8 cellular contexts compared by ENCODE assay signal in genomic region chr20:12970372-12970821, GRCh38. TPM values are rescaled to one million over a fixed set of nuclear protein-coding genes. Genes with fewer than 3 reads are reported as not detected.
DNase-seq lines count a peak whose midpoint lies in the region; ATAC-seq, FAIRE-seq and TF ChIP-seq lines count a peak whose summit lies in the region.

No MANE protein-coding gene starts in this region.

- no peak overlapping the region for H3K4me3 ChIP-seq in endothelial cell of umbilical vein (replicated peaks in 1 of 3; ENCODE audit: insufficient read depth in 1 of 3, low read depth in 1 of 3, low read length in 3 of 3)
- no peak overlapping the region for H3K4me3 ChIP-seq in H7 (ENCODE audit: insufficient read depth, low read depth, low read length)

- H3K36me3 ChIP-seq in endothelial cell of umbilical vein (ENCODE audit: control insufficient read depth in 2 of 2, extremely low read depth in 1 of 2, insufficient read depth in 2 of 2, low read length in 2 of 2), result no peaks in the 10 kb centered on the region
- no peaks in the 10 kb centered on the region for H3K36me3 ChIP-seq in H7 (replicated peaks; ENCODE audit: control insufficient read depth, insufficient read depth, low read length)

- CTCF ChIA-PET in endothelial cell of umbilical vein (lab: Charles Lee), result interaction anchor here (0.6 to 11.3 kb wide), 21 partner anchors 8 to 1083 kb away, joined by 3 to 299 read pairs (median 4); no protein-coding TSS in a partner anchor

- BruUV-seq in endothelial cell of umbilical vein (replicated peaks; lab: Mats Ljungman, UMichigan), result no TSS peak

- no peaks in the 10 kb centered on the region for H3K4me1 ChIP-seq in endothelial cell of umbilical vein (ENCODE audit: control insufficient read depth, extremely low read depth, insufficient read depth, low read length)

- H3K9me1 ChIP-seq in endothelial cell of umbilical vein (replicated peaks; ENCODE audit: control insufficient read depth, extremely low read depth, insufficient read depth, low read length), result no peaks in the 10 kb centered on the region

- intact Hi-C loops in endothelial cell of umbilical vein (cut with micrococcal nuclease), result loop anchor here (1.0 to 2.0 kb wide), 2 partner anchors 136 to 332 kb away; no protein-coding TSS in a partner anchor

- peaks cover 4% of the 10 kb centered on the region for H3K36me3 Mint-ChIP-seq in neural crest cell (ENCODE audit: low read depth)

- no peak overlapping the region for H3K4me2 ChIP-seq in endothelial cell of umbilical vein (ENCODE audit: insufficient read depth, low read length)

- H3K9me3 Mint-ChIP-seq in neural crest cell, result peaks cover 4% of the 10 kb centered on the region

- dilution Hi-C loops in endothelial cell of umbilical vein (cut with MboI; ENCODE audit: extremely low pct_ligation_motif_present, low sequenced_read_pairs), result no loop called here

- no peak overlapping the region for H3K4me3 Mint-ChIP-seq in neural crest cell

- no peaks in the 10 kb centered on the region for H3K79me2 ChIP-seq in endothelial cell of umbilical vein (ENCODE audit: control insufficient read depth, insufficient read depth, low read length)

- no peak for TF ChIP-seq POLR2A in endothelial cell of umbilical vein (IDR thresholded peaks at IDR 0.05; ENCODE audit: low read depth, low read length)

- peak; percentile 24 for FAIRE-seq in endothelial cell of umbilical vein (lab: Jason Lieb, UNC)

- no peaks in the 10 kb centered on the region for H3K9me3 ChIP-seq in endothelial cell of umbilical vein (replicated peaks; ENCODE audit: control insufficient read depth, insufficient read depth, low read length)

- no peak overlapping the region for H3K27ac Mint-ChIP-seq in neural crest cell (ENCODE audit: unreplicated experiment)

- DNase-seq in SIG-M5 treated with dmso at 0.1 percent for 504 hours (lab: John Stamatoyannopoulos, UW; ENCODE audit: unreplicated experiment) (peak; percentile 23), SIG-M5 (lab: John Stamatoyannopoulos, UW) (no peak), NCI-H345 (lab: John Stamatoyannopoulos, UW) (peak; percentile 30), endothelial cell of umbilical vein (ENCODE audit: low read depth, low spot score) (peak; percentile 56), neural crest cell (ENCODE audit: low read depth, low spot score) (no peak), H7 (no peak)
- no peak for DNase-seq in stimulated activated CD4-positive, alpha-beta T cell treated with anti-CD3 and anti-CD28 coated beads, Interleukin-4, amount 100 ng/mL, for 4 hours

- ATAC-seq in HG02642 (IDR thresholded peaks at IDR 0.05; ENCODE audit: poor library complexity, unreplicated experiment), result no peak

- peaks cover 14% of the 10 kb centered on the region for H3K4me1 Mint-ChIP-seq in neural crest cell

- H2AFZ ChIP-seq in endothelial cell of umbilical vein (ENCODE audit: low read depth, low read length), result no peak overlapping the region

- TF ChIP-seq CTCF in endothelial cell of umbilical vein (IDR thresholded peaks at IDR 0.05; ENCODE audit: extremely low read depth in 1 of 2, insufficient read depth in 1 of 2, low read depth in 1 of 2, low read length in 2 of 2) (peak; percentile 27 to 42), neural crest cell (conservative IDR thresholded peaks at IDR 0.05) (peak; percentile 74)

- POLR2A ChIA-PET in endothelial cell of umbilical vein (lab: Charles Lee), result no interaction called here

- H3K27me3 Mint-ChIP-seq in neural crest cell (ENCODE audit: low read depth), result no peaks in the 10 kb centered on the region

- no peak overlapping the region for H3K9ac ChIP-seq in endothelial cell of umbilical vein (replicated peaks; ENCODE audit: extremely low read depth, insufficient read depth, low read length)

- H3K27me3 ChIP-seq in endothelial cell of umbilical vein (ENCODE audit: control insufficient read depth in 2 of 2, insufficient read depth in 2 of 2, low read length in 2 of 2), result peaks cover 0 to 6% of the 10 kb centered on the region in 2 experiments
- H3K27me3 ChIP-seq in H7 (ENCODE audit: control insufficient read depth, insufficient read depth, low read length), result no peaks in the 10 kb centered on the region

- H4K20me1 ChIP-seq in endothelial cell of umbilical vein (replicated peaks; ENCODE audit: control insufficient read depth, extremely low read depth, insufficient read depth, low read length), result no peaks in the 10 kb centered on the region

- H3K27ac ChIP-seq in endothelial cell of umbilical vein (ENCODE audit: insufficient read depth, low read depth, low read length), result no peak overlapping the region

TF ChIP-seq in endothelial cell of umbilical vein, 7 proteins besides CTCF, POLR2A, EP300 and RAD21:
- no peak for TF ChIP-seq JUN (IDR thresholded peaks at IDR 0.05; ENCODE audit: borderline replicate concordance, insufficient read depth, insufficient read length, low read depth)

RNA-seq across cellular contexts. Expression of gene SPTLC3, which starts 38.4 kb away (rescaled TPM):
- total RNA-seq in endothelial cell of umbilical vein, result 0.23 and 0.29 TPM in 2 replicates
- 0.05 and 0.35 TPM in 2 replicates for polyA plus RNA-seq in endothelial cell of umbilical vein
- 0.15 and 0.16 TPM in 2 replicates for polyA plus RNA-seq in endothelial cell of umbilical vein (2011; cell fraction: cytosol; rRNA removed)
- 0.13 and 0.17 TPM in 2 replicates for polyA plus RNA-seq in endothelial cell of umbilical vein (2011; cell fraction: nucleus; rRNA removed)
- 0.03 and 0.30 TPM in 2 replicates for polyA plus RNA-seq in endothelial cell of umbilical vein (2012)
- polyA minus RNA-seq in endothelial cell of umbilical vein, result 0.08 TPM in 1 of 2 replicates, not detected in the other
- polyA minus RNA-seq in endothelial cell of umbilical vein (2011; cell fraction: cytosol; rRNA and poly(A)+ RNA removed), result not detected
- 0.19 and 0.34 TPM in 2 replicates for polyA minus RNA-seq in endothelial cell of umbilical vein (2011; cell fraction: nucleus; rRNA and poly(A)+ RNA removed)
- total RNA-seq in neural crest cell, result 0.09 and 0.33 TPM in 2 replicates
- under 0.01 and 2.3 TPM in 2 replicates for total RNA-seq in H7 (2014; rRNA removed; shearing (Covaris generic))

Comparison
In these comparisons a context has a peak if more than half of its experiments do, and no peak if none do; other contexts are left out.
1. DNase-seq: peak in SIG-M5 treated with dmso at 0.1 percent for 504 hours (single experiment), NCI-H345 (single experiment) and endothelial cell of umbilical vein (single experiment); none in SIG-M5 (single experiment), neural crest cell (single experiment), stimulated activated CD4-positive, alpha-beta T cell treated with anti-CD3 and anti-CD28 coated beads, Interleukin-4, amount 100 ng/mL, for 4 hours (0 of 2) and H7 (single experiment).